15 cellular contexts compared by ENCODE assay signal in the genomic region with DNA sequence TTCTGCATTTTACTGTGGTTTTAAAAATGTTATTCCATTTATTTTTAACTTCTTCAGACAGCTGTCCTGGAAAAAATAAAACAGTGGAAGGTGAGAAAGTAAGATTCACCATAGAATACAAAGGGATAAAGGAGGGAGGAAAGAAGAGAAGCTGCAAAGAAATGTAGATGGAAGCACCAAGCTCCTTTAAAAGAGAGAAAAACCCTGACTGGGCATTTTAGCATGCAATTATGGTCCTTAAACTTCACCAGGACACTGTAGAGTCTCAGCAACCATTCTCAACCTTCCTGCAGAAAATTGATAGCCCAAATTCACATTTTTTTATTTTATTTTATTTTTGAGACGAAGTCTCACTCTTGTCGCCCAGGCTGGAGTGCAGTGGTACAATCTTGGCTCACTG.
"Had no signal": no experiment of that assay in that cellular context is flagged by ENCODE, and none has a peak within 500 bp of the region (broad histone marks: within the 10 kb centered on the region; RNA-seq: fewer than 3 reads in every experiment).

No MANE protein-coding gene starts in this region.

- H3K36me3 Mint-ChIP-seq: natural killer cell had no signal

- DNase-seq: activated effector memory CD4-positive, alpha-beta T cell treated with anti-CD3 and anti-CD28 coated beads, Interleukin-2, amount 50 U/mL, for 16 hours; activated naive CD8-positive, alpha-beta T cell treated with anti-CD3 and anti-CD28 coated beads, Interleukin-2, amount 10 ng/mL, durations not matched to agents 7 days and 5 days; anterior cingulate cortex; effector memory CD4-positive, alpha-beta T cell; foreskin fibroblast; hippocampal formation; left lung; mammary epithelial cell; mucosa of descending colon; natural killer cell; posterior cingulate gyrus; retina; T-helper 9 cell; trophoblast cell had no signal

- H3K9me3 Mint-ChIP-seq: activated naive CD8-positive, alpha-beta T cell treated with anti-CD3 and anti-CD28 coated beads, Interleukin-2, amount 10 ng/mL, durations not matched to agents 7 days and 5 days; dendritic cell treated with granulocyte-macrophage colony-stimulating factor and Interleukin-4, amounts not matched to agents 40 ng/mL and 50 ng/mL, for 4 days; natural killer cell had no signal

- H3K4me3 Mint-ChIP-seq: dendritic cell treated with granulocyte-macrophage colony-stimulating factor and Interleukin-4, amounts not matched to agents 40 ng/mL and 50 ng/mL, for 4 days had no signal

- ATAC-seq: left lung had no signal

- H3K27me3 Mint-ChIP-seq: activated naive CD8-positive, alpha-beta T cell treated with anti-CD3 and anti-CD28 coated beads, Interleukin-2, amount 10 ng/mL, durations not matched to agents 7 days and 5 days had no signal
